In genomic region chr19:48194041-48194871, GRCh38 we compare ENCODE assay signal across 8 cellular contexts. TPM values are rescaled to one million over a fixed set of nuclear protein-coding genes. Genes with fewer than 3 reads are reported as not detected.
DNase-seq lines count a peak whose midpoint lies in the region; ATAC-seq and TF ChIP-seq lines count a peak whose summit lies in the region.

No MANE protein-coding gene starts in this region.

- H3K79me1 ChIP-seq in mesendoderm (ENCODE audit: low read length) (no peaks in the 10 kb centered on the region), neuronal stem cell (ENCODE audit: low read depth, low read length) (peaks cover 4% of the 10 kb centered on the region)

- H3K4me1 Mint-ChIP-seq in CD4-positive, alpha-beta T cell (ENCODE audit: low read depth): peaks cover 8% of the 10 kb centered on the region

- no peak overlapping the region for H3K27ac ChIP-seq in CD4-positive, alpha-beta T cell (ENCODE audit: low read depth, low read length)
- H3K27ac ChIP-seq in mesendoderm (ENCODE audit: low read depth, low read length) (no peak overlapping the region), neuronal stem cell (replicated peaks; ENCODE audit: low read length) (no peak overlapping the region)

- TF ChIP-seq CTCF in CD4-positive, alpha-beta T cell (IDR thresholded peaks at IDR 0.05): peak; percentile 39
- peak; percentile 59 for TF ChIP-seq CTCF in HFF-Myc (IDR thresholded peaks at IDR 0.05; ENCODE audit: low read depth, low read length, missing control alignments)

- H3K27me3 ChIP-seq in CD4-positive, alpha-beta T cell (ENCODE audit: control insufficient read depth, insufficient read depth, low read length): no peaks in the 10 kb centered on the region
- H3K27me3 ChIP-seq in mesendoderm (ENCODE audit: insufficient read depth, low read length, poor library complexity) (no peaks in the 10 kb centered on the region), neuronal stem cell (ENCODE audit: control insufficient read depth in 3 of 3, insufficient read depth in 3 of 3, low read depth in 1 of 3, low read length in 3 of 3) (no peaks in the 10 kb centered on the region)

- no peak overlapping the region for H4K91ac ChIP-seq in neuronal stem cell (ENCODE audit: low read depth, low read length, poor library complexity)

- no peak overlapping the region for H4K5ac ChIP-seq in mesendoderm (ENCODE audit: low read length)

- H2BK15ac ChIP-seq in mesendoderm (replicated peaks; ENCODE audit: low read depth) (no peak overlapping the region), neuronal stem cell (ENCODE audit: low read length) (no peak overlapping the region)

- CTCF ChIA-PET in CD4-positive, alpha-beta T cell (lab: Charles Lee): interaction anchor here (1.2 kb wide), 1 partner anchor 66 kb away, joined by 3 read pairs; no protein-coding TSS in a partner anchor

- H3K14ac ChIP-seq in neuronal stem cell (ENCODE audit: low read length): no peak overlapping the region

- no peaks in the 10 kb centered on the region for H3K79me2 ChIP-seq in mesendoderm (ENCODE audit: control insufficient read depth, insufficient read depth, low read length)

- no peak overlapping the region for H3K4me2 ChIP-seq in mesendoderm (ENCODE audit: low read length)
- no peak overlapping the region for H3K4me2 ChIP-seq in neuronal stem cell (ENCODE audit: insufficient read depth, low read length, poor library complexity, severe bottlenecking)

- H2BK12ac ChIP-seq in neuronal stem cell (ENCODE audit: low read length): no peak overlapping the region

- H3K4me3 ChIP-seq in HFF-Myc (replicated peaks; ENCODE audit: low read depth, low read length) (no peak overlapping the region), mesendoderm (ENCODE audit: low read length) (no peak overlapping the region), neuronal stem cell (ENCODE audit: low read length in 2 of 2) (no peak overlapping the region)

- H2AK5ac ChIP-seq in mesendoderm (ENCODE audit: low read length) (no peak overlapping the region), neuronal stem cell (ENCODE audit: low read depth, low read length) (no peak overlapping the region)

- H4K8ac ChIP-seq in mesendoderm (ENCODE audit: low read depth, low read length) (no peak overlapping the region), neuronal stem cell (ENCODE audit: low read depth, low read length) (no peak overlapping the region)

- intact Hi-C loops in CD4-positive, alpha-beta T cell (cut with DNase I, micrococcal nuclease): no loop called here

- H2BK120ac ChIP-seq in mesendoderm (ENCODE audit: low read depth, low read length): no peak overlapping the region
- no peak overlapping the region for H2BK120ac ChIP-seq in neuronal stem cell (ENCODE audit: low read depth, low read length)

- no peak overlapping the region for H3K56ac ChIP-seq in mesendoderm (ENCODE audit: low read length)

- ATAC-seq in CD4-positive, alpha-beta T cell (ENCODE audit: poor library complexity): no peak
- no peak for ATAC-seq in GM18519 (IDR thresholded peaks at IDR 0.05; ENCODE audit: low FRiP score, unreplicated experiment)

- H3K18ac ChIP-seq in mesendoderm (ENCODE audit: low read length) (no peak overlapping the region), neuronal stem cell (ENCODE audit: low read length) (no peak overlapping the region)

- no peak overlapping the region for H3K23ac ChIP-seq in mesendoderm (ENCODE audit: low read length)
- H3K23ac ChIP-seq in neuronal stem cell (ENCODE audit: low read depth, low read length, poor library complexity): no peak overlapping the region

- H3K27ac Mint-ChIP-seq in CD4-positive, alpha-beta T cell: no peak overlapping the region

- H2AFZ ChIP-seq in neuronal stem cell (ENCODE audit: low read length): no peak overlapping the region

- no peak overlapping the region for H3K9ac ChIP-seq in mesendoderm (ENCODE audit: low read length)
- no peak overlapping the region for H3K9ac ChIP-seq in neuronal stem cell (ENCODE audit: low read depth, low read length, poor library complexity)

- no peaks in the 10 kb centered on the region for H3K9me3 Mint-ChIP-seq in CD4-positive, alpha-beta T cell

- H3K4me1 ChIP-seq in mesendoderm (ENCODE audit: control insufficient read depth, low read depth, low read length) (no peaks in the 10 kb centered on the region), neuronal stem cell (ENCODE audit: control insufficient read depth in 2 of 2, insufficient read depth in 1 of 2, low read depth in 1 of 2, low read length in 2 of 2) (peaks cover 0 to 7% of the 10 kb centered on the region in 2 donors)

- DNase-seq in CD4-positive, alpha-beta T cell: peak in 4 of 10 experiments; percentile 11 to 27 (median 14)
- DNase-seq in HFF-Myc (ENCODE audit: extremely low read depth, low read depth): no peak
- DNase-seq in amniotic epithelial cell (ENCODE audit: low read depth): peak; percentile 12
- DNase-seq in mesendoderm: peak; percentile 23
- no peak for DNase-seq in neuronal stem cell (ENCODE audit: low spot score)
- no peak for DNase-seq in H4 (ENCODE audit: low spot score)
- no peak for DNase-seq in DMS153 treated with DMSO at 0.1 percent for 48 hours (lab: John Stamatoyannopoulos, UW; ENCODE audit: unreplicated experiment)

- H3K4ac ChIP-seq in mesendoderm (ENCODE audit: low read depth, low read length) (no peak overlapping the region), neuronal stem cell (ENCODE audit: low read length) (no peak overlapping the region)

- no peaks in the 10 kb centered on the region for H3K27me3 Mint-ChIP-seq in CD4-positive, alpha-beta T cell

- H3K9me3 ChIP-seq in CD4-positive, alpha-beta T cell (ENCODE audit: control insufficient read depth, low read length): no peaks in the 10 kb centered on the region
- H3K9me3 ChIP-seq in neuronal stem cell (replicated peaks in 1 of 2; ENCODE audit: control insufficient read depth in 2 of 2, insufficient read depth in 1 of 2, low read depth in 1 of 2, low read length in 2 of 2): peaks cover 2% of the 10 kb centered on the region in 2 donors

- WGBS in mesendoderm (ENCODE audit: extremely low coverage, insufficient coverage, low lambda C conversion rate): no CpG with 5 or more reads among the region's 41 CpGs
- WGBS in neuronal stem cell (ENCODE audit: extremely low coverage in 2 of 2, insufficient read length in 2 of 2, insufficient replicate concordance in 1 of 2), 2 donors: no CpG with 5 or more reads among the region's 41 CpGs

- no peak overlapping the region for H3K4me3 Mint-ChIP-seq in CD4-positive, alpha-beta T cell

- peaks cover 20% of the 10 kb centered on the region for H3K36me3 Mint-ChIP-seq in CD4-positive, alpha-beta T cell (ENCODE audit: low read depth)

- H2BK5ac ChIP-seq in mesendoderm (ENCODE audit: low read length) (no peak overlapping the region), neuronal stem cell (ENCODE audit: low read length) (no peak overlapping the region)

- H3K36me3 ChIP-seq in mesendoderm (ENCODE audit: control insufficient read depth, insufficient read depth, low read length): no peaks in the 10 kb centered on the region
- H3K36me3 ChIP-seq in neuronal stem cell (replicated peaks in 1 of 2; ENCODE audit: control insufficient read depth in 2 of 2, insufficient read depth in 2 of 2, low read length in 2 of 2): peaks cover 8 to 47% of the 10 kb centered on the region in 2 donors

- POLR2A ChIA-PET in CD4-positive, alpha-beta T cell (lab: Charles Lee): interaction anchor here (1.4 kb wide), 1 partner anchor 9 kb away, joined by 3 read pairs; no protein-coding TSS in a partner anchor

RNA-seq across cellular contexts. Expression of gene ZSWIM9, which starts 23.8 kb away (rescaled TPM):
- 1 to 10 TPM; 2.5 to 3.1 TPM for total RNA-seq in CD4-positive, alpha-beta T cell
- 1.5 TPM for polyA plus RNA-seq in mesendoderm (2013, experiment 1 of 2)
- polyA plus RNA-seq in mesendoderm (2013, experiment 2 of 2): 1.6 TPM
- 3.8 TPM for polyA plus RNA-seq in neuronal stem cell (2013, experiment 1 of 2)
- polyA plus RNA-seq in neuronal stem cell (2013, experiment 2 of 2): 4.0 TPM
- 0.54 and 0.84 TPM in 2 replicates for total RNA-seq in H4 (2014; rRNA removed; shearing (Covaris generic))

RNA-seq across cellular contexts. Expression of gene LIG1, which starts 24.1 kb away (rescaled TPM):
- total RNA-seq in CD4-positive, alpha-beta T cell: 10 to 100 TPM; 62.8 to 70.7 TPM
- 47.5 TPM for polyA plus RNA-seq in mesendoderm (2013, experiment 1 of 2)
- 46.6 TPM for polyA plus RNA-seq in mesendoderm (2013, experiment 2 of 2)
- polyA plus RNA-seq in neuronal stem cell (2013, experiment 1 of 2): 47.5 TPM
- polyA plus RNA-seq in neuronal stem cell (2013, experiment 2 of 2): 43.5 TPM
- total RNA-seq in H4 (2014; rRNA removed; shearing (Covaris generic)): 58.5 and 65.5 TPM in 2 replicates

Comparison
In these comparisons a context has a peak if more than half of its experiments do, and no peak if none do; other contexts are left out.
1. DNase-seq: peak in amniotic epithelial cell (single experiment) and mesendoderm (single experiment); none in HFF-Myc (single experiment), neuronal stem cell (single experiment), H4 (single experiment) and DMS153 treated with DMSO at 0.1 percent for 48 hours (single experiment).